ENCODE assay signal across 9 cellular contexts in the genomic region with DNA sequence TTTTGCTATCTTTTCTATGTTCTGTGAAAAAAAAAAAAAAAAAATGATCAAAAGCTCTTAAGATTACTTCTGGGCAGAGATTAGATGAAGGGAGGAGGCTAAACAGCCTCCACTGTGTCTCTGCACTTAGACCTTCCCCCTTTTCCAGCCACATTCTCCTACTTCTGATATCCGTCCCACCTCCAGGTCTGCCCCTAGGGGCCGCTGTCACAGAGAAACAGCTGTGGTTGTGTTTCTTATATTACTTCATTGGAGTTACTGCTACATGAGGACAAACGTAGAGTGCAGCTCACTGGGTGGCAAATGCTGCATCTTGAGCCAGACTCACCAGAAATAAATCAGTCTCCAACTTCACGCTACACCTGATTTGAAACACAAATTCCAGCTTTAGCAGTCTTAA.
DNase-seq lines count a peak whose midpoint lies in the region; ATAC-seq, FAIRE-seq and TF ChIP-seq lines count a peak whose summit lies in the region.
"Had no signal": no experiment of that assay in that cellular context is flagged by ENCODE, and none has a peak within 500 bp of the region (broad histone marks: within the 10 kb centered on the region; RNA-seq: fewer than 3 reads in every experiment).

No MANE protein-coding gene starts in this region.

- RAD21 ChIA-PET in GM12878 (lab: Charles Lee; ENCODE audit: unreplicated experiment), result interaction anchor here (1.6 kb wide), 1 partner anchor 360 kb away, joined by 4 read pairs; no protein-coding TSS in a partner anchor

- DNase-seq in MCF 10A (ENCODE audit: unreplicated experiment), result peak; percentile 58
- no peak for DNase-seq in breast epithelium (ENCODE audit: low spot score in 2 of 2)
- peak; percentile 42 for DNase-seq in MV-4-11 (lab: John Stamatoyannopoulos, UW)
- DNase-seq in GM12878 (ENCODE audit: low read depth, low spot score), result no peak
- no peak for DNase-seq in mesothelial cell of epicardium (ENCODE audit: low spot score in 2 of 2, unreplicated experiment in 2 of 2)
- no peak for DNase-seq in prostate gland (ENCODE audit: low spot score)
- DNase-seq in GM12891 (ENCODE audit: insufficient read length, low spot score), result no peak

- CTCF ChIA-PET in MCF 10A (lab: Yijun Ruan, JAX) (interaction anchor here (0.6 to 1.7 kb wide), 14 partner anchors 10 to 1379 kb away, joined by 3 to 5 read pairs (median 3); no protein-coding TSS in a partner anchor), HEK293 (lab: Yijun Ruan, JAX) (interaction anchor here (0.7 to 3.3 kb wide), 14 partner anchors 8 to 524 kb away, joined by 3 to 17 read pairs (median 4); no protein-coding TSS in a partner anchor), GM12878 (lab: Yijun Ruan, JAX) (interaction anchor here (0.6 to 2.0 kb wide), 11 partner anchors 11 to 1272 kb away, joined by 3 to 5 read pairs (median 3); no protein-coding TSS in a partner anchor)

- H3K27me3 Mint-ChIP-seq in MCF 10A (ENCODE audit: insufficient read depth, unreplicated experiment) (no peaks in the 10 kb centered on the region), mesothelial cell of epicardium (ENCODE audit: low read depth) (no peaks in the 10 kb centered on the region)

- H3K4me1 Mint-ChIP-seq in MCF 10A (ENCODE audit: insufficient read depth, unreplicated experiment), result no peaks in the 10 kb centered on the region
- H3K4me1 Mint-ChIP-seq in mesothelial cell of epicardium, result no peaks in the 10 kb centered on the region
- H3K4me1 Mint-ChIP-seq: central memory CD8-positive, alpha-beta T cell had no signal

- TF ChIP-seq POLR2A in breast epithelium (IDR thresholded peaks at IDR 0.05) (no peak), GM12878 (IDR thresholded peaks at IDR 0.05; ENCODE audit: low read depth, low read length) (no peak), prostate gland (IDR thresholded peaks at IDR 0.05) (no peak), GM12891 (IDR thresholded peaks at IDR 0.05; ENCODE audit: low read depth, low read length) (no peak)

- H3K4me3 ChIP-seq in breast epithelium, result no peak overlapping the region
- no peak overlapping the region for H3K4me3 ChIP-seq in HEK293 (ENCODE audit: low read depth, low read length)
- no peak overlapping the region for H3K4me3 ChIP-seq in GM12878
- no peak overlapping the region for H3K4me3 ChIP-seq in prostate gland

- SMC1A ChIA-PET in GM12878 (lab: Charles Lee; ENCODE audit: uncharacterized antibody, unreplicated experiment), result interaction anchor here (1.1 to 1.8 kb wide), 2 partner anchors 73 to 360 kb away, joined by 3 read pairs; no protein-coding TSS in a partner anchor

- 0 out of 2 replicates have a peak, but pooled peaks have one; percentile 12 for TF ChIP-seq RAD21 in GM12878 (IDR thresholded peaks at IDR 0.05; ENCODE audit: insufficient read depth, low read depth, low read length)

- no peaks in the 10 kb centered on the region for H4K20me1 ChIP-seq in GM12878 (ENCODE audit: control insufficient read depth, insufficient read depth)

- BruUV-seq in MCF 10A (replicated peaks; lab: Mats Ljungman, UMichigan) (no TSS peak), GM12878 (replicated peaks; lab: Mats Ljungman, UMichigan) (no TSS peak)

- H3K27me3 ChIP-seq in breast epithelium (no peaks in the 10 kb centered on the region), GM12878 (replicated peaks in 1 of 2; ENCODE audit: control insufficient read depth in 2 of 2, insufficient read depth in 2 of 2, low read length in 1 of 2) (no peaks in the 10 kb centered on the region), prostate gland (replicated peaks; ENCODE audit: insufficient read depth) (no peaks in the 10 kb centered on the region)

- H3K36me3 ChIP-seq in breast epithelium (no peaks in the 10 kb centered on the region), HEK293 (ENCODE audit: control insufficient read depth in 2 of 2, insufficient read depth in 1 of 2, low read length in 2 of 2) (no peaks in the 10 kb centered on the region), GM12878 (ENCODE audit: control insufficient read depth in 2 of 2, insufficient read depth in 2 of 2, low read length in 1 of 2) (no peaks in the 10 kb centered on the region), prostate gland (no peaks in the 10 kb centered on the region)

- no peaks in the 10 kb centered on the region for H3K4me1 ChIP-seq in breast epithelium
- H3K4me1 ChIP-seq in HEK293 (ENCODE audit: control insufficient read depth, insufficient read depth, low read length), result no peaks in the 10 kb centered on the region
- H3K4me1 ChIP-seq in GM12878 (ENCODE audit: control insufficient read depth, insufficient read depth, low read length), result no peaks in the 10 kb centered on the region
- no peaks in the 10 kb centered on the region for H3K4me1 ChIP-seq in prostate gland (replicated peaks)

- 10% methylated on average over 4 of the region's 4 CpGs for WGBS in GM12878 (ENCODE audit: insufficient coverage, insufficient replicate concordance, low lambda C conversion rate, missing lambda C conversion rate)
- WGBS in prostate gland, result 70% methylated on average over 4 of the region's 4 CpGs

- no peak for FAIRE-seq in GM12878 (lab: Jason Lieb, UNC)
- FAIRE-seq in GM12891 (lab: Jason Lieb, UNC), result no peak

- no peak overlapping the region for H3K4me2 ChIP-seq in GM12878 (ENCODE audit: control insufficient read depth, insufficient read depth)

- no peak overlapping the region for H3K9ac ChIP-seq in GM12878 (ENCODE audit: control insufficient read depth, insufficient read depth, low read length)

- no peaks in the 10 kb centered on the region for H3K79me2 ChIP-seq in GM12878 (ENCODE audit: control insufficient read depth, insufficient read depth, low read length)

- intact Hi-C loops in MCF 10A (cut with micrococcal nuclease) (no loop called here), breast epithelium (cut with DNase I; ENCODE audit: low total_unique reads) (no loop called here), GM12878 (cut with micrococcal nuclease; ENCODE audit: unreplicated experiment) (no loop called here), prostate gland (cut with DNase I) (loop anchor here (10.0 kb wide), 1 partner anchor 61 kb away; no protein-coding TSS in a partner anchor)

- H3K4me3 Mint-ChIP-seq in MCF 10A (ENCODE audit: unreplicated experiment) (no peak overlapping the region), mesothelial cell of epicardium (no peak overlapping the region)
- H3K4me3 Mint-ChIP-seq: central memory CD8-positive, alpha-beta T cell had no signal

- H3K27ac ChIP-seq in breast epithelium, result no peak overlapping the region
- no peak overlapping the region for H3K27ac ChIP-seq in HEK293 (ENCODE audit: extremely low read depth, low read depth, low read length)
- no peak overlapping the region for H3K27ac ChIP-seq in GM12878 (ENCODE audit: control insufficient read depth, insufficient read depth)
- no peak overlapping the region for H3K27ac ChIP-seq in prostate gland

- in situ Hi-C loops in GM12878 (cut with MboI), result no loop called here

- no peak overlapping the region for H2AFZ ChIP-seq in GM12878 (ENCODE audit: control insufficient read depth, low read depth, low read length)

- POLR2A ChIA-PET in MCF 10A (lab: Yijun Ruan, JAX), result no interaction called here
- POLR2A ChIA-PET in HEK293 (lab: Yijun Ruan, JAX), result no interaction called here
- POLR2A ChIA-PET in GM12878 (lab: Charles Lee), result interaction anchor here (0.6 kb wide), 1 partner anchor 15 kb away, joined by 4 read pairs; no protein-coding TSS in a partner anchor

- H3K27ac Mint-ChIP-seq in MCF 10A (ENCODE audit: low read depth, unreplicated experiment) (no peak overlapping the region), mesothelial cell of epicardium (no peak overlapping the region)

- ATAC-seq in GM12878, result peak; percentile 87

- TF ChIP-seq CTCF in MCF 10A (IDR thresholded peaks at IDR 0.05; ENCODE audit: unreplicated experiment) (peak; percentile 26), breast epithelium (IDR thresholded peaks at IDR 0.05) (peak in 1 of 3 donors; percentile 12), HEK293 (tag by site-specific recombination; IDR thresholded peaks at IDR 0.05) (peak; percentile 29; the same call in 1 of the 2 replicates), GM12878 (IDR thresholded peaks at IDR 0.05 in 2 of 3, conservative IDR thresholded peaks at IDR 0.05 in 1 of 3; ENCODE audit: control insufficient read depth in 2 of 3, extremely low read depth in 1 of 3, insufficient read depth in 1 of 3, low read depth in 3 of 3, low read length in 3 of 3) (peak; percentile 51 to 67 (median 54)), mesothelial cell of epicardium (IDR thresholded peaks at IDR 0.05; ENCODE audit: unreplicated experiment) (peak; percentile 14), prostate gland (IDR thresholded peaks at IDR 0.05) (no peak)

- H3K36me3 Mint-ChIP-seq in MCF 10A (ENCODE audit: insufficient read depth, unreplicated experiment) (no peaks in the 10 kb centered on the region), mesothelial cell of epicardium (no peaks in the 10 kb centered on the region)

- no peak for TF ChIP-seq EP300 in GM12878 (IDR thresholded peaks at IDR 0.05; ENCODE audit: borderline replicate concordance in 1 of 2, control insufficient read depth in 1 of 2, low read depth in 2 of 2, low read length in 2 of 2)

- H3K9me3 ChIP-seq in breast epithelium (no peaks in the 10 kb centered on the region), HEK293 (ENCODE audit: control insufficient read depth, insufficient read depth, low read depth, low read length) (no peaks in the 10 kb centered on the region), GM12878 (replicated peaks; ENCODE audit: control insufficient read depth, insufficient read depth, low read length) (no peaks in the 10 kb centered on the region), prostate gland (no peaks in the 10 kb centered on the region)

- H3K9me3 Mint-ChIP-seq in MCF 10A (ENCODE audit: unreplicated experiment), result peaks cover 11% of the 10 kb centered on the region
- peaks cover 9% of the 10 kb centered on the region for H3K9me3 Mint-ChIP-seq in mesothelial cell of epicardium

TF ChIP-seq in HEK293, 187 proteins besides CTCF, POLR2A, EP300 and RAD21:
- no peak for TF ChIP-seq RBAK (tag by site-specific recombination; IDR thresholded peaks at IDR 0.05)
- peak; percentile 73; the same call in 1 of the 2 replicates for TF ChIP-seq TRIM28 (IDR thresholded peaks at IDR 0.05; ENCODE audit: borderline replicate concordance, low read length)

TF ChIP-seq in GM12878, 131 proteins besides CTCF, POLR2A, EP300 and RAD21 (continues in another document):
- TF ChIP-seq PAX5 (IDR thresholded peaks at IDR 0.05; ENCODE audit: borderline replicate concordance, low read depth, low read length), result no peak
- no peak for TF ChIP-seq CBX3 (IDR thresholded peaks at IDR 0.05; ENCODE audit: borderline replicate concordance, low read depth)
- no peak for TF ChIP-seq NR2C2 (IDR thresholded peaks at IDR 0.05; ENCODE audit: borderline replicate concordance, control insufficient read depth, insufficient read length, low read depth)
- no peak for TF ChIP-seq GABPA (IDR thresholded peaks at IDR 0.05; ENCODE audit: low read depth)

TF ChIP-seq in GM12891, 5 proteins besides CTCF, POLR2A, EP300 and RAD21:
- TF ChIP-seq POLR2AphosphoS5 (IDR thresholded peaks at IDR 0.05; ENCODE audit: low read depth, low read length) (no peak), TAF1 (IDR thresholded peaks at IDR 0.05; ENCODE audit: low read depth, low read length) (no peak), PAX5 (IDR thresholded peaks at IDR 0.05; ENCODE audit: insufficient read depth, low read length, severe bottlenecking) (no peak), SPI1 (IDR thresholded peaks at IDR 0.05; ENCODE audit: low read depth, low read length) (no peak), POU2F2 (IDR thresholded peaks at IDR 0.05; ENCODE audit: low read depth, low read length) (no peak)
TF ChIP-seq in GM12891: peak in this region for 0.

Comparison
In these comparisons a context has a peak if more than half of its experiments do, and no peak if none do; other contexts are left out.
1. DNase-seq: peak in MCF 10A (single experiment) and MV-4-11 (single experiment); none in breast epithelium (0 of 2), GM12878 (single experiment), mesothelial cell of epicardium (0 of 2), prostate gland (single experiment) and GM12891 (single experiment).
2. CTCF ChIP-seq: peak in MCF 10A (single experiment), HEK293 (single experiment), GM12878 (3 of 3) and mesothelial cell of epicardium (single experiment); none in prostate gland (0 of 4).